1 cellular context compared by ENCODE assay signal in the genomic region with DNA sequence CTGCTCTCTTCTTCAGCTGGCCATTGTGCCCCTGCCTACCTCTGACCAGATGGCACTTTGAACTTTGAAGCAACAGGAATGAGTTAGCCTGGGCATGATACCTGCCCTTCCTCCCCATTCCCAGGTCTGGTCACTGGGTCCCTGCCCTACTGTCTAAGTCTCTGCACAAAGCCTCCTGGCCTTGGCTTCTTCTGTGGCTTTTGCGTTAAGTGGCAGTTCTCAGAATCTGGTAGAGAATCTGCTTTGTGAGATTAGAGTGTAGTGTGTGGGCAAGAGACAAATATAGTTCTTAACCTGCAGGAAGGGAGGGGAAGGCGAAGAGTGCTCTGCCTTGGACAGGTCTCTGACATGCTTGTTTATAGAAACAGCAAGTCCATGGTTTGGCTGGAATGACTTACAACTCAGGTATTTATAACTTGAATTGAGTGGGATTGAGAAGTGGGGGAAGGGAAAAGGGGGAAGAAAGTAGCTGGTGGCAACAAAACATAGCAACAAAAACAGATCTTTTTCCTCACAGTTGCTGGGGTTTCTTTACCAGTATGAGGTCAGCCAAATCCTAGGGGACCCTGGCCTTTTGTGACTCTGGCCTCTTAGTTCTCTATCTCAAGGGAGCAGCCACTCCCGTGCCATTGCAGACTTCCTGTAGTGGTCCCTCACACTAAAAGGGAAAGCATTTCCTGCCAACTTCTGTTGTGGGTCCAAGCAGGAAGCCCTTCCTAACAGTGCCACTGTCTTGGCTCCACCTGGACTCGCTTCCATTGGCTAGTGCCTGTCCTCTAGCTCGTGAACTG.
TF ChIP-seq lines count a peak whose summit lies in the region.

No MANE protein-coding gene starts in this region.

TF ChIP-seq in GM12878, 131 proteins besides CTCF, POLR2A, EP300 and RAD21 (continued from another document):
- TF ChIP-seq, protein P1, sequence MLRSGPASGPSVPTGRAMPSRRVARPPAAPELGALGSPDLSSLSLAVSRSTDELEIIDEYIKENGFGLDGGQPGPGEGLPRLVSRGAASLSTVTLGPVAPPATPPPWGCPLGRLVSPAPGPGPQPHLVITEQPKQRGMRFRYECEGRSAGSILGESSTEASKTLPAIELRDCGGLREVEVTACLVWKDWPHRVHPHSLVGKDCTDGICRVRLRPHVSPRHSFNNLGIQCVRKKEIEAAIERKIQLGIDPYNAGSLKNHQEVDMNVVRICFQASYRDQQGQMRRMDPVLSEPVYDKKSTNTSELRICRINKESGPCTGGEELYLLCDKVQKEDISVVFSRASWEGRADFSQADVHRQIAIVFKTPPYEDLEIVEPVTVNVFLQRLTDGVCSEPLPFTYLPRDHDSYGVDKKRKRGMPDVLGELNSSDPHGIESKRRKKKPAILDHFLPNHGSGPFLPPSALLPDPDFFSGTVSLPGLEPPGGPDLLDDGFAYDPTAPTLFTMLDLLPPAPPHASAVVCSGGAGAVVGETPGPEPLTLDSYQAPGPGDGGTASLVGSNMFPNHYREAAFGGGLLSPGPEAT (IDR thresholded peaks at IDR 0.05; ENCODE audit: low read depth), result 0 out of 2 replicates have a peak, but pooled peaks have one; percentile 37
- no peak for TF ChIP-seq STAT3 (IDR thresholded peaks at IDR 0.05; ENCODE audit: low read depth, low read length)
- TF ChIP-seq MTA2 (IDR thresholded peaks at IDR 0.05; ENCODE audit: low read depth), result 0 out of 2 replicates have a peak, but pooled peaks have one; percentile 11
- no peak for TF ChIP-seq SIN3A (IDR thresholded peaks at IDR 0.05; ENCODE audit: low read depth, low read length)
- TF ChIP-seq SREBF2 (IDR thresholded peaks at IDR 0.05; ENCODE audit: low read length), result no peak
- peak; percentile 34; the same call in 1 of the 2 replicates for TF ChIP-seq RUNX3 (IDR thresholded peaks at IDR 0.05; ENCODE audit: low read length)
- no peak for TF ChIP-seq EGR1 (IDR thresholded peaks at IDR 0.05; ENCODE audit: borderline replicate concordance in 1 of 2, low read depth in 2 of 2, low read length in 2 of 2)
- no peak for TF ChIP-seq SMC3 (IDR thresholded peaks at IDR 0.05; ENCODE audit: borderline replicate concordance, low read length)
- TF ChIP-seq NBN (IDR thresholded peaks at IDR 0.05), result no peak
- no peak for TF ChIP-seq PAX8 (IDR thresholded peaks at IDR 0.05)
- TF ChIP-seq ATF7 (IDR thresholded peaks at IDR 0.05; ENCODE audit: low read depth), result 0 out of 2 replicates have a peak, but pooled peaks have one; percentile 14
- TF ChIP-seq CBFB (IDR thresholded peaks at IDR 0.05; ENCODE audit: low read depth), result no peak
- no peak for TF ChIP-seq TBL1XR1 (IDR thresholded peaks at IDR 0.05; ENCODE audit: low read depth, low read length)
- TF ChIP-seq, protein P2, sequence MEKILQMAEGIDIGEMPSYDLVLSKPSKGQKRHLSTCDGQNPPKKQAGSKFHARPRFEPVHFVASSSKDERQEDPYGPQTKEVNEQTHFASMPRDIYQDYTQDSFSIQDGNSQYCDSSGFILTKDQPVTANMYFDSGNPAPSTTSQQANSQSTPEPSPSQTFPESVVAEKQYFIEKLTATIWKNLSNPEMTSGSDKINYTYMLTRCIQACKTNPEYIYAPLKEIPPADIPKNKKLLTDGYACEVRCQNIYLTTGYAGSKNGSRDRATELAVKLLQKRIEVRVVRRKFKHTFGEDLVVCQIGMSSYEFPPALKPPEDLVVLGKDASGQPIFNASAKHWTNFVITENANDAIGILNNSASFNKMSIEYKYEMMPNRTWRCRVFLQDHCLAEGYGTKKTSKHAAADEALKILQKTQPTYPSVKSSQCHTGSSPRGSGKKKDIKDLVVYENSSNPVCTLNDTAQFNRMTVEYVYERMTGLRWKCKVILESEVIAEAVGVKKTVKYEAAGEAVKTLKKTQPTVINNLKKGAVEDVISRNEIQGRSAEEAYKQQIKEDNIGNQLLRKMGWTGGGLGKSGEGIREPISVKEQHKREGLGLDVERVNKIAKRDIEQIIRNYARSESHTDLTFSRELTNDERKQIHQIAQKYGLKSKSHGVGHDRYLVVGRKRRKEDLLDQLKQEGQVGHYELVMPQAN (conservative IDR thresholded peaks at IDR 0.05), result no peak
- TF ChIP-seq CBX5 (IDR thresholded peaks at IDR 0.05; ENCODE audit: low read depth), result no peak
- TF ChIP-seq MEF2B (IDR thresholded peaks at IDR 0.05; ENCODE audit: partially characterized antibody, poor library complexity, severe bottlenecking), result peak; percentile 61
- TF ChIP-seq, protein P3, sequence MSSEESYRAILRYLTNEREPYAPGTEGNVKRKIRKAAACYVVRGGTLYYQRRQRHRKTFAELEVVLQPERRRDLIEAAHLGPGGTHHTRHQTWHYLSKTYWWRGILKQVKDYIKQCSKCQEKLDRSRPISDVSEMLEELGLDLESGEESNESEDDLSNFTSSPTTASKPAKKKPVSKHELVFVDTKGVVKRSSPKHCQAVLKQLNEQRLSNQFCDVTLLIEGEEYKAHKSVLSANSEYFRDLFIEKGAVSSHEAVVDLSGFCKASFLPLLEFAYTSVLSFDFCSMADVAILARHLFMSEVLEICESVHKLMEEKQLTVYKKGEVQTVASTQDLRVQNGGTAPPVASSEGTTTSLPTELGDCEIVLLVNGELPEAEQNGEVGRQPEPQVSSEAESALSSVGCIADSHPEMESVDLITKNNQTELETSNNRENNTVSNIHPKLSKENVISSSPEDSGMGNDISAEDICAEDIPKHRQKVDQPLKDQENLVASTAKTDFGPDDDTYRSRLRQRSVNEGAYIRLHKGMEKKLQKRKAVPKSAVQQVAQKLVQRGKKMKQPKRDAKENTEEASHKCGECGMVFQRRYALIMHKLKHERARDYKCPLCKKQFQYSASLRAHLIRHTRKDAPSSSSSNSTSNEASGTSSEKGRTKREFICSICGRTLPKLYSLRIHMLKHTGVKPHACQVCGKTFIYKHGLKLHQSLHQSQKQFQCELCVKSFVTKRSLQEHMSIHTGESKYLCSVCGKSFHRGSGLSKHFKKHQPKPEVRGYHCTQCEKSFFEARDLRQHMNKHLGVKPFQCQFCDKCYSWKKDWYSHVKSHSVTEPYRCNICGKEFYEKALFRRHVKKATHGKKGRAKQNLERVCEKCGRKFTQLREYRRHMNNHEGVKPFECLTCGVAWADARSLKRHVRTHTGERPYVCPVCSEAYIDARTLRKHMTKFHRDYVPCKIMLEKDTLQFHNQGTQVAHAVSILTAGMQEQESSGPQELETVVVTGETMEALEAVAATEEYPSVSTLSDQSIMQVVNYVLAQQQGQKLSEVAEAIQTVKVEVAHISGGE (CRISPR knock-in tag; IDR thresholded peaks at IDR 0.05), result no peak
- TF ChIP-seq PML (IDR thresholded peaks at IDR 0.05; ENCODE audit: low read length), result no peak
